ENCODE assay signal across 8 cellular contexts in genomic region chr2:111100765-111101162, GRCh38. TPM values are rescaled to one million over a fixed set of nuclear protein-coding genes. Genes with fewer than 3 reads are reported as not detected.
DNase-seq lines count a peak whose midpoint lies in the region; ATAC-seq, FAIRE-seq and TF ChIP-seq lines count a peak whose summit lies in the region.

No MANE protein-coding gene starts in this region.

- TF ChIP-seq POLR2A in endothelial cell of umbilical vein (IDR thresholded peaks at IDR 0.05; ENCODE audit: low read depth, low read length): no peak

- FAIRE-seq in endothelial cell of umbilical vein (lab: Jason Lieb, UNC): no peak

- H3K4me1 ChIP-seq in Karpas-422 (ENCODE audit: low read length) (no peaks in the 10 kb centered on the region), endothelial cell of umbilical vein (ENCODE audit: control insufficient read depth, extremely low read depth, insufficient read depth, low read length) (no peaks in the 10 kb centered on the region)

- no peaks in the 10 kb centered on the region for H4K20me1 ChIP-seq in Karpas-422 (ENCODE audit: insufficient read depth, low read depth, low read length)
- no peaks in the 10 kb centered on the region for H4K20me1 ChIP-seq in endothelial cell of umbilical vein (replicated peaks; ENCODE audit: control insufficient read depth, extremely low read depth, insufficient read depth, low read length)

- H3K9ac ChIP-seq in Karpas-422 (ENCODE audit: low read length) (no peak overlapping the region), endothelial cell of umbilical vein (replicated peaks; ENCODE audit: extremely low read depth, insufficient read depth, low read length) (no peak overlapping the region)

- H3K4me3 ChIP-seq in GM12875 (ENCODE audit: low read depth, low read length) (no peak overlapping the region), Karpas-422 (ENCODE audit: low read length) (no peak overlapping the region), endothelial cell of umbilical vein (replicated peaks in 1 of 3; ENCODE audit: insufficient read depth in 1 of 3, low read depth in 1 of 3, low read length in 3 of 3) (no peak overlapping the region), dorsolateral prefrontal cortex (no peak overlapping the region)

- H3K9me2 ChIP-seq in Karpas-422 (replicated peaks; ENCODE audit: insufficient read depth, low read length): no peaks in the 10 kb centered on the region

- H3K9me3 ChIP-seq in Karpas-422 (ENCODE audit: low read length): no peaks in the 10 kb centered on the region
- H3K9me3 ChIP-seq in endothelial cell of umbilical vein (replicated peaks; ENCODE audit: control insufficient read depth, insufficient read depth, low read length): no peaks in the 10 kb centered on the region

- no TSS peak for BruUV-seq in endothelial cell of umbilical vein (replicated peaks; lab: Mats Ljungman, UMichigan)

- TF ChIP-seq CTCF in GM12875 (IDR thresholded peaks at IDR 0.05; ENCODE audit: borderline replicate concordance, insufficient read depth, low read depth, low read length): 0 out of 2 replicates have a peak, but pooled peaks have one; percentile 14
- no peak for TF ChIP-seq CTCF in endothelial cell of umbilical vein (IDR thresholded peaks at IDR 0.05; ENCODE audit: extremely low read depth in 1 of 2, insufficient read depth in 1 of 2, low read depth in 1 of 2, low read length in 2 of 2)
- no peak for TF ChIP-seq CTCF in dorsolateral prefrontal cortex (IDR thresholded peaks at IDR 0.05 in 54 of 56, conservative IDR thresholded peaks at IDR 0.05 in 2 of 56; ENCODE audit: low read depth in 1 of 56, partially characterized antibody in 56 of 56)

- no peaks in the 10 kb centered on the region for H3K27me3 ChIP-seq in Karpas-422 (ENCODE audit: low read length)
- peaks cover 22 to 30% of the 10 kb centered on the region in 2 experiments for H3K27me3 ChIP-seq in endothelial cell of umbilical vein (ENCODE audit: control insufficient read depth in 2 of 2, insufficient read depth in 2 of 2, low read length in 2 of 2)
- H3K27me3 ChIP-seq in dorsolateral prefrontal cortex: no peaks in the 10 kb centered on the region

- H3K79me2 ChIP-seq in Karpas-422 (ENCODE audit: low read length) (no peaks in the 10 kb centered on the region), endothelial cell of umbilical vein (ENCODE audit: control insufficient read depth, insufficient read depth, low read length) (no peaks in the 10 kb centered on the region)

- dilution Hi-C loops in endothelial cell of umbilical vein (cut with MboI; ENCODE audit: extremely low pct_ligation_motif_present, low sequenced_read_pairs): no loop called here

- peak; percentile 83 for ATAC-seq in GM21447 (IDR thresholded peaks at IDR 0.05; ENCODE audit: unreplicated experiment)

- H2AFZ ChIP-seq in Karpas-422 (ENCODE audit: low read length) (no peak overlapping the region; the same call in 1 of the 2 replicates), endothelial cell of umbilical vein (ENCODE audit: low read depth, low read length) (no peak overlapping the region)

- POLR2A ChIA-PET in endothelial cell of umbilical vein (lab: Charles Lee): no interaction called here

- no peaks in the 10 kb centered on the region for H3K9me1 ChIP-seq in endothelial cell of umbilical vein (replicated peaks; ENCODE audit: control insufficient read depth, extremely low read depth, insufficient read depth, low read length)

- no peak overlapping the region for H3K27ac ChIP-seq in Karpas-422 (ENCODE audit: low read length)
- H3K27ac ChIP-seq in endothelial cell of umbilical vein (ENCODE audit: insufficient read depth, low read depth, low read length): no peak overlapping the region
- H3K27ac ChIP-seq in dorsolateral prefrontal cortex: no peak overlapping the region

- CTCF ChIA-PET in endothelial cell of umbilical vein (lab: Charles Lee): interaction anchor here (1.2 kb wide), 1 partner anchor 16 kb away, joined by 3 read pairs; no protein-coding TSS in a partner anchor

- intact Hi-C loops in endothelial cell of umbilical vein (cut with micrococcal nuclease): no loop called here
- intact Hi-C loops in dorsolateral prefrontal cortex (cut with DNase I): no loop called here

- no peak overlapping the region for H3K4me2 ChIP-seq in Karpas-422 (ENCODE audit: low read depth, low read length, poor library complexity, severe bottlenecking)
- no peak overlapping the region for H3K4me2 ChIP-seq in endothelial cell of umbilical vein (ENCODE audit: insufficient read depth, low read length)

- DNase-seq in Karpas-422 (peak; percentile 58), endothelial cell of umbilical vein (ENCODE audit: low read depth, low spot score) (no peak), NCI-H2196 (lab: John Stamatoyannopoulos, UW; ENCODE audit: unreplicated experiment) (no peak), HuH-7 (ENCODE audit: low spot score) (no peak), hypothalamus (lab: John Stamatoyannopoulos, UW) (no peak), dorsolateral prefrontal cortex (no peak)

- H3K36me3 ChIP-seq in Karpas-422 (ENCODE audit: insufficient read depth, low read length) (no peaks in the 10 kb centered on the region), endothelial cell of umbilical vein (ENCODE audit: control insufficient read depth in 2 of 2, extremely low read depth in 1 of 2, insufficient read depth in 2 of 2, low read length in 2 of 2) (no peaks in the 10 kb centered on the region)

TF ChIP-seq in endothelial cell of umbilical vein, 7 proteins besides CTCF, POLR2A, EP300 and RAD21:
- no peak for TF ChIP-seq POLR2AphosphoS5 (IDR thresholded peaks at IDR 0.05; ENCODE audit: insufficient read depth, low read depth, low read length)
- peak; percentile 22 for TF ChIP-seq FOS (IDR thresholded peaks at IDR 0.05; ENCODE audit: borderline replicate concordance, insufficient read depth, low read length)
- peak; percentile 48 for TF ChIP-seq JUN (IDR thresholded peaks at IDR 0.05; ENCODE audit: borderline replicate concordance, insufficient read depth, insufficient read length, low read depth)

RNA-seq across cellular contexts. Expression of gene BCL2L11, which starts 19.9 kb away (rescaled TPM):
- 29.7 and 51.9 TPM in 2 replicates for total RNA-seq in Karpas-422 (2014; rRNA removed; shearing (Covaris generic); ENCODE audit: low replicate concordance)
- total RNA-seq in endothelial cell of umbilical vein: 22.2 and 26.6 TPM in 2 replicates
- 12.9 and 21.7 TPM in 2 replicates for polyA plus RNA-seq in endothelial cell of umbilical vein
- 9.2 and 9.7 TPM in 2 replicates for polyA plus RNA-seq in endothelial cell of umbilical vein (2011; cell fraction: cytosol; rRNA removed)
- polyA plus RNA-seq in endothelial cell of umbilical vein (2011; cell fraction: nucleus; rRNA removed): 40.3 and 48.4 TPM in 2 replicates
- polyA plus RNA-seq in endothelial cell of umbilical vein (2012): 4.3 and 7.0 TPM in 2 replicates
- 29.3 and 38.0 TPM in 2 replicates for polyA minus RNA-seq in endothelial cell of umbilical vein
- polyA minus RNA-seq in endothelial cell of umbilical vein (2011; cell fraction: cytosol; rRNA and poly(A)+ RNA removed): 7.2 TPM
- polyA minus RNA-seq in endothelial cell of umbilical vein (2011; cell fraction: nucleus; rRNA and poly(A)+ RNA removed): 121 and 193 TPM in 2 replicates
- 10 to 100 TPM in 28 of 120 experiments, 1 to 10 TPM in 92; 3.2 to 20.0 (median 8.1) TPM for total RNA-seq in dorsolateral prefrontal cortex
